27 cellular contexts compared by ENCODE assay signal in genomic region chr13:37316935-37317334, GRCh38.
"Had no signal": no experiment of that assay in that cellular context is flagged by ENCODE, and none has a peak within 500 bp of the region (broad histone marks: within the 10 kb centered on the region; RNA-seq: fewer than 3 reads in every experiment).

No MANE protein-coding gene starts in this region.

- H3K36me3 Mint-ChIP-seq: stimulated activated naive B cell treated with anti-CD40 and anti-IgM and Interleukin-4, amounts not matched to agents 10 μg/mL and 1 μg/mL and 100 μg/mL, for 72 hours had no signal

- H3K4me1 Mint-ChIP-seq: naive thymus-derived CD4-positive, alpha-beta T cell; nephron; neural crest cell; stimulated activated naive B cell treated with anti-CD40 and anti-IgM and Interleukin-4, amounts not matched to agents 10 μg/mL and 1 μg/mL and 100 μg/mL, for 72 hours had no signal

- H3K27ac Mint-ChIP-seq: naive thymus-derived CD4-positive, alpha-beta T cell; nephron; stimulated activated naive B cell treated with anti-CD40 and anti-IgM and Interleukin-4, amounts not matched to agents 10 μg/mL and 1 μg/mL and 100 μg/mL, for 72 hours; stimulated activated naive CD8-positive, alpha-beta T cell treated with anti-CD3 and anti-CD28 coated beads, Interleukin-15, Interleukin-2, amounts not matched to agents 100 ng/mL and 50 ng/mL, for 24 hours had no signal

- H3K27me3 ChIP-seq: heart right ventricle, hepatocyte, neutrophil, right atrium auricular region, right lobe of liver, thyroid gland, transverse colon, upper lobe of left lung had no signal

- H2AFZ ChIP-seq: hepatocyte, parathyroid adenoma had no signal

- ATAC-seq: heart right ventricle; mucosa of descending colon; naive thymus-derived CD4-positive, alpha-beta T cell; stimulated activated naive B cell treated with anti-CD40 and anti-IgM and Interleukin-4, amounts not matched to agents 10 μg/mL and 1 μg/mL and 100 μg/mL, for 72 hours had no signal

- H3K9me3 ChIP-seq: mucosa of descending colon, neutrophil, right lobe of liver, thyroid gland, transverse colon had no signal

- H3K79me2 ChIP-seq: hepatocyte, parathyroid adenoma had no signal

- H3K27ac ChIP-seq: heart right ventricle, hepatocyte, left ventricle myocardium inferior, neutrophil, parathyroid adenoma, right atrium auricular region, right lobe of liver, skin epidermis, thyroid gland, transverse colon, upper lobe of left lung had no signal

- H3K4me3 Mint-ChIP-seq: naive thymus-derived CD4-positive, alpha-beta T cell; nephron; neural crest cell; stimulated activated naive B cell treated with anti-CD40 and anti-IgM and Interleukin-4, amounts not matched to agents 10 μg/mL and 1 μg/mL and 100 μg/mL, for 72 hours; stimulated activated naive CD8-positive, alpha-beta T cell treated with anti-CD3 and anti-CD28 coated beads, Interleukin-15, Interleukin-2, amounts not matched to agents 100 ng/mL and 50 ng/mL, for 24 hours had no signal

- H3K36me3 ChIP-seq: heart right ventricle, left ventricle myocardium inferior, neutrophil, right atrium auricular region, right lobe of liver, thyroid gland, transverse colon, upper lobe of left lung had no signal

- H3K4me3 ChIP-seq: heart right ventricle, hepatocyte, left ventricle myocardium inferior, lung, mucosa of descending colon, right atrium auricular region, right lobe of liver, skin epidermis, thyroid gland, transverse colon, upper lobe of left lung had no signal

- FAIRE-seq: urothelium cell line had no signal

- DNase-seq: heart right ventricle; islet precursor cell; left ventricle myocardium inferior; midbrain; mucosa of descending colon; naive thymus-derived CD4-positive, alpha-beta T cell; occipital lobe; right lobe of liver; stimulated activated CD4-positive, alpha-beta T cell treated with anti-CD3 and anti-CD28 coated beads, Interleukin-12 subunit alpha, Interleukin-12 subunit beta, amount 100 ng/mL, for 4 hours; stimulated activated CD4-positive, alpha-beta T cell treated with anti-CD3 and anti-CD28 coated beads, Interleukin-15, amount 100 ng/mL, for 24 hours; stimulated activated CD4-positive, alpha-beta T cell treated with anti-CD3 and anti-CD28 coated beads, Interleukin-2, amount 100 ng/mL, for 24 hours; stimulated activated CD4-positive, alpha-beta T cell treated with anti-CD3 and anti-CD28 coated beads, Interleukin-4, amount 100 ng/mL, for 1 hour; stimulated activated naive B cell treated with anti-CD40 and anti-IgM and Interleukin-4, amounts not matched to agents 10 μg/mL and 1 μg/mL and 100 μg/mL, for 72 hours; substantia nigra; thyroid gland; transverse colon had no signal

- H3K4me2 ChIP-seq: hepatocyte had no signal

- H3K9ac ChIP-seq: parathyroid adenoma had no signal

- H3K4me1 ChIP-seq: left ventricle myocardium inferior, parathyroid adenoma, right atrium auricular region, right lobe of liver, thyroid gland, transverse colon, upper lobe of left lung had no signal

- H3K27me3 Mint-ChIP-seq: stimulated activated naive B cell treated with anti-CD40 and anti-IgM and Interleukin-4, amounts not matched to agents 10 μg/mL and 1 μg/mL and 100 μg/mL, for 72 hours; stimulated activated naive CD8-positive, alpha-beta T cell treated with anti-CD3 and anti-CD28 coated beads, Interleukin-15, Interleukin-2, amounts not matched to agents 100 ng/mL and 50 ng/mL, for 24 hours had no signal
